In the genomic region with DNA sequence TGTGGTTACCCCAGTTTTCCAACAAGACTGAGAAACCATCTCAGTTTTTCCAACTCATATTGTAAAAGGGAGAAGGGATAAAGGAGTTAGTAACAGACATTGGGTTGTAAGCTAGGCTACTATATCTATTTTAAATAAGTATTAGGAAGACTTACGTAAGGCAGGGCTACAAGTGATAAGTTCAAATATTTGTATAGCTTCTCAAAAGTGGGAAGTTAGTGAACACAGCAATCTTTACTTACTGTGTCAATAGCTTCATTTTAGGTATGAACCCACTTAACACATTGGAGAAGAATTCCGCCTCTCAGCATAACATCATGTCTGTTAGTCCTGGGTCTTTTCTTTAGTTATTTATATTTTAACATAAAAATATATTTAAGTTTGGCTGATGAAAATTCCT, we compare ENCODE assay signal across 32 cellular contexts.
A peak's percentile ranks its signal among the peaks of the same experiment; 100 is the strongest.
DNase-seq lines count a peak whose midpoint lies in the region; ATAC-seq, FAIRE-seq and TF ChIP-seq lines count a peak whose summit lies in the region.
"Had no signal": no experiment of that assay in that cellular context is flagged by ENCODE, and none has a peak within 500 bp of the region (broad histone marks: within the 10 kb centered on the region; RNA-seq: fewer than 3 reads in every experiment).

No MANE protein-coding gene starts in this region.

- POLR2A ChIA-PET in K562 (lab: Yijun Ruan, JAX) = interaction anchor here (1.1 to 1.3 kb wide), 3 partner anchors 15 to 33 kb away, joined by 3 to 5 read pairs (median 4); no protein-coding TSS in a partner anchor

- H3K27me3 ChIP-seq in K562 (ENCODE audit: control insufficient read depth in 2 of 2, insufficient read depth in 2 of 2, low read length in 2 of 2) = no peaks in the 10 kb centered on the region
- H3K27me3 ChIP-seq in left lung = no peaks in the 10 kb centered on the region
- no peaks in the 10 kb centered on the region for H3K27me3 ChIP-seq in upper lobe of right lung
- H3K27me3 ChIP-seq in small intestine (ENCODE audit: control insufficient read depth in 2 of 2, insufficient read depth in 2 of 2, low read length in 2 of 2) = no peaks in the 10 kb centered on the region
- H3K27me3 ChIP-seq: BE2C; BLaER1; BLaER1 treated with 17β-estradiol and CSF1 and Interleukin-3, amounts not matched to agents 10 nM and 100 nM had no signal

- in situ Hi-C loops in K562 (cut with MboI) = no loop called here

- no peak for DNase-seq in K562 (ENCODE audit: extremely low read depth in 1 of 4, low spot score in 3 of 4)
- no peak for DNase-seq in left lung
- no peak for DNase-seq in upper lobe of right lung
- no peak for DNase-seq in left lobe of liver (ENCODE audit: low spot score)
- no peak for DNase-seq in superior temporal gyrus (ENCODE audit: extremely low spot score)
- no peak for DNase-seq in small intestine
- DNase-seq: 8988T; ACHN; AML-193; BE2C; C1 segment of cervical spinal cord; Caco-2; Calu3; CD4-positive, alpha-beta memory T cell; CD4-positive, alpha-beta T cell; CD4-positive, CD25-positive, alpha-beta regulatory T cell; CD8-positive, alpha-beta memory T cell; CD8-positive, alpha-beta T cell; COR-L47; DMS 273 treated with DMSO at 0.1 percent for 48 hours; DMS153; DMS53; DMS79; DMS79 treated with DMSO at 0.1 percent for 48 hours; DND-41; EL had no signal

- H3K9me1 ChIP-seq in K562 (ENCODE audit: control insufficient read depth, insufficient read depth, low read length) = no peaks in the 10 kb centered on the region

- 67% methylated on average over 2 of the region's 2 CpGs for WGBS in K562 (ENCODE audit: insufficient coverage, low coverage, missing lambda C conversion rate)
- WGBS in small intestine, 3 donors = 94 to 97% (median 95%) methylated on average over 2 of the region's 2 CpGs

- H3K36me3 ChIP-seq in K562 (ENCODE audit: control insufficient read depth, insufficient read depth, low read length) (no peaks in the 10 kb centered on the region; the same call in 2 of the 3 replicates), left lung (no peaks in the 10 kb centered on the region), upper lobe of right lung (peaks cover 5% of the 10 kb centered on the region), small intestine (ENCODE audit: control insufficient read depth in 2 of 2, insufficient read depth in 2 of 2, low read length in 2 of 2) (no peaks in the 10 kb centered on the region)
- H3K36me3 ChIP-seq: BE2C; BLaER1; BLaER1 treated with 17β-estradiol and CSF1 and Interleukin-3, amounts not matched to agents 10 nM and 100 nM had no signal

- TF ChIP-seq CTCF in K562 (IDR thresholded peaks at IDR 0.05 in 2 of 3, conservative IDR thresholded peaks at IDR 0.05 in 1 of 3; ENCODE audit: insufficient read depth in 2 of 3, low read depth in 1 of 3, low read length in 3 of 3) (no peak), left lung (IDR thresholded peaks at IDR 0.05) (no peak), upper lobe of right lung (IDR thresholded peaks at IDR 0.05) (no peak)

- H3K79me2 ChIP-seq in K562 (ENCODE audit: control insufficient read depth, insufficient read depth, low read length) = no peaks in the 10 kb centered on the region

- H3K27ac ChIP-seq in K562 (ENCODE audit: extremely low read depth, low read depth, low read length) (no peak overlapping the region), left lung (peak overlapping the region; percentile 1 to 33), upper lobe of right lung (no peak overlapping the region), small intestine (ENCODE audit: low read depth in 1 of 2, low read length in 1 of 2) (no peak overlapping the region)
- H3K27ac ChIP-seq: 22Rv1; A549; BLaER1; BLaER1 treated with 17β-estradiol and CSF1 and Interleukin-3, amounts not matched to agents 10 nM and 100 nM; C4-2B had no signal

- CTCF ChIA-PET in K562 (lab: Yijun Ruan, JAX; ENCODE audit: low intra/inter-chr PET ratio) = no interaction called here

- H3K4me1 ChIP-seq in K562 (replicated peaks in 1 of 2; ENCODE audit: control insufficient read depth in 2 of 2, insufficient read depth in 2 of 2, low read length in 2 of 2) (peaks cover 0 to 4% of the 10 kb centered on the region in 2 experiments; a peak in 1 of 5 replicates), left lung (peaks cover 0 to 3% of the 10 kb centered on the region in 2 donors), upper lobe of right lung (peaks cover 18% of the 10 kb centered on the region), small intestine (ENCODE audit: control insufficient read depth in 2 of 2, insufficient read depth in 1 of 2, low read depth in 1 of 2, low read length in 1 of 2) (no peaks in the 10 kb centered on the region)
- H3K4me1 ChIP-seq: A549, BE2C, BLaER1, Caco-2 had no signal

- BruUV-seq in K562 (replicated peaks; lab: Mats Ljungman, UMichigan) = no TSS peak

- H4K20me1 ChIP-seq in K562 (replicated peaks; ENCODE audit: control insufficient read depth, insufficient read depth, low read length) = no peaks in the 10 kb centered on the region
- H4K20me1 ChIP-seq: BLaER1; BLaER1 treated with 17β-estradiol and CSF1 and Interleukin-3, amounts not matched to agents 10 nM and 100 nM had no signal

- no peak for TF ChIP-seq POLR2A in K562 (conservative IDR thresholded peaks at IDR 0.05)

- H3K9me3 ChIP-seq in K562 (replicated peaks; ENCODE audit: control insufficient read depth, insufficient read depth, low read depth, low read length) (no peaks in the 10 kb centered on the region), left lung (no peaks in the 10 kb centered on the region), upper lobe of right lung (no peaks in the 10 kb centered on the region), small intestine (ENCODE audit: control insufficient read depth, low read depth) (no peaks in the 10 kb centered on the region)
- H3K9me3 ChIP-seq: A549; BE2C; BLaER1; BLaER1 treated with 17β-estradiol and CSF1 and Interleukin-3, amounts not matched to agents 10 nM and 100 nM; Caco-2 had no signal

- intact Hi-C loops in K562 (cut with micrococcal nuclease) = no loop called here
- intact Hi-C loops in left lung (cut with DNase I) = no loop called here
- intact Hi-C loops in upper lobe of right lung (cut with DNase I) = no loop called here

- H2AFZ ChIP-seq in K562 (ENCODE audit: low read depth, low read length) = peak overlapping the region; percentile 84; the same call in 1 of the 2 replicates

- H3K4me2 ChIP-seq in K562 (ENCODE audit: insufficient read depth, low read length) = no peak overlapping the region
- H3K4me2 ChIP-seq: A549, BLaER1 had no signal

- TF ChIP-seq EP300 in K562 (IDR thresholded peaks at IDR 0.05; ENCODE audit: low read length) = no peak

- FAIRE-seq in K562 (lab: Jason Lieb, UNC) = no peak
- no peak for FAIRE-seq in small intestine (lab: Jason Lieb, UNC)
- FAIRE-seq: A204.1, A549 had no signal

- no peak overlapping the region for H3K9ac ChIP-seq in K562 (ENCODE audit: insufficient read depth in 1 of 2, low read depth in 2 of 2, low read length in 2 of 2)
- H3K9ac ChIP-seq: BLaER1; BLaER1 treated with 17β-estradiol and CSF1 and Interleukin-3, amounts not matched to agents 10 nM and 100 nM had no signal

- no peak for ATAC-seq in K562
- ATAC-seq in left lung = peak; percentile 71
- ATAC-seq in upper lobe of right lung = peak; percentile 49
- no peak for ATAC-seq in left lobe of liver
- ATAC-seq: A549; CD8-positive, alpha-beta T cell had no signal

- TF ChIP-seq RAD21 in K562 (CRISPR knock-in tag; conservative IDR thresholded peaks at IDR 0.05 in 1 of 2, IDR thresholded peaks at IDR 0.05 in 1 of 2) = no peak

- H3K4me3 ChIP-seq in K562 (no peak overlapping the region), left lung (no peak overlapping the region), upper lobe of right lung (no peak overlapping the region), small intestine (ENCODE audit: low read depth in 1 of 2, low read length in 2 of 2) (no peak overlapping the region)
- H3K4me3 ChIP-seq: A549; BLaER1; BLaER1 treated with 17β-estradiol and CSF1 and Interleukin-3, amounts not matched to agents 10 nM and 100 nM had no signal

TF ChIP-seq in K562, 482 proteins besides CTCF, POLR2A, EP300 and RAD21 (continues in another document):
- TF ChIP-seq KAT2B (IDR thresholded peaks at IDR 0.05; ENCODE audit: low read depth, low read length) (no peak), RBM14 (IDR thresholded peaks at IDR 0.05; ENCODE audit: borderline replicate concordance, insufficient read depth, low read depth, low read length) (no peak), ZNF436 (CRISPR knock-in tag; IDR thresholded peaks at IDR 0.05) (no peak)
- TF ChIP-seq, protein P1, sequence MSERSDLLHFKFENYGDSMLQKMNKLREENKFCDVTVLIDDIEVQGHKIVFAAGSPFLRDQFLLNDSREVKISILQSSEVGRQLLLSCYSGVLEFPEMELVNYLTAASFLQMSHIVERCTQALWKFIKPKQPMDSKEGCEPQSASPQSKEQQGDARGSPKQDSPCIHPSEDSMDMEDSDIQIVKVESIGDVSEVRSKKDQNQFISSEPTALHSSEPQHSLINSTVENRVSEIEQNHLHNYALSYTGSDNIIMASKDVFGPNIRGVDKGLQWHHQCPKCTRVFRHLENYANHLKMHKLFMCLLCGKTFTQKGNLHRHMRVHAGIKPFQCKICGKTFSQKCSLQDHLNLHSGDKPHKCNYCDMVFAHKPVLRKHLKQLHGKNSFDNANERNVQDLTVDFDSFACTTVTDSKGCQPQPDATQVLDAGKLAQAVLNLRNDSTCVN (CRISPR knock-in tag; IDR thresholded peaks at IDR 0.05) = no peak
- TF ChIP-seq, protein P2, sequence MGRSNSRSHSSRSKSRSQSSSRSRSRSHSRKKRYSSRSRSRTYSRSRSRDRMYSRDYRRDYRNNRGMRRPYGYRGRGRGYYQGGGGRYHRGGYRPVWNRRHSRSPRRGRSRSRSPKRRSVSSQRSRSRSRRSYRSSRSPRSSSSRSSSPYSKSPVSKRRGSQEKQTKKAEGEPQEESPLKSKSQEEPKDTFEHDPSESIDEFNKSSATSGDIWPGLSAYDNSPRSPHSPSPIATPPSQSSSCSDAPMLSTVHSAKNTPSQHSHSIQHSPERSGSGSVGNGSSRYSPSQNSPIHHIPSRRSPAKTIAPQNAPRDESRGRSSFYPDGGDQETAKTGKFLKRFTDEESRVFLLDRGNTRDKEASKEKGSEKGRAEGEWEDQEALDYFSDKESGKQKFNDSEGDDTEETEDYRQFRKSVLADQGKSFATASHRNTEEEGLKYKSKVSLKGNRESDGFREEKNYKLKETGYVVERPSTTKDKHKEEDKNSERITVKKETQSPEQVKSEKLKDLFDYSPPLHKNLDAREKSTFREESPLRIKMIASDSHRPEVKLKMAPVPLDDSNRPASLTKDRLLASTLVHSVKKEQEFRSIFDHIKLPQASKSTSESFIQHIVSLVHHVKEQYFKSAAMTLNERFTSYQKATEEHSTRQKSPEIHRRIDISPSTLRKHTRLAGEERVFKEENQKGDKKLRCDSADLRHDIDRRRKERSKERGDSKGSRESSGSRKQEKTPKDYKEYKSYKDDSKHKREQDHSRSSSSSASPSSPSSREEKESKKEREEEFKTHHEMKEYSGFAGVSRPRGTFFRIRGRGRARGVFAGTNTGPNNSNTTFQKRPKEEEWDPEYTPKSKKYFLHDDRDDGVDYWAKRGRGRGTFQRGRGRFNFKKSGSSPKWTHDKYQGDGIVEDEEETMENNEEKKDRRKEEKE (IDR thresholded peaks at IDR 0.05; ENCODE audit: borderline replicate concordance in 1 of 2, control insufficient read depth in 1 of 2, low read depth in 2 of 2, low read length in 1 of 2) = no peak

Comparison
In these comparisons a context has a peak if more than half of its experiments do, and no peak if none do; other contexts are left out.
1. ATAC-seq: peak in left lung (single experiment) and upper lobe of right lung (single experiment); none in K562 (single experiment) and left lobe of liver (single experiment).
2. H3K27ac ChIP-seq: peak in left lung (2 of 2); none in K562 (single experiment), upper lobe of right lung (single experiment) and small intestine (0 of 2).